33 cellular contexts compared by ENCODE assay signal in the genomic region with DNA sequence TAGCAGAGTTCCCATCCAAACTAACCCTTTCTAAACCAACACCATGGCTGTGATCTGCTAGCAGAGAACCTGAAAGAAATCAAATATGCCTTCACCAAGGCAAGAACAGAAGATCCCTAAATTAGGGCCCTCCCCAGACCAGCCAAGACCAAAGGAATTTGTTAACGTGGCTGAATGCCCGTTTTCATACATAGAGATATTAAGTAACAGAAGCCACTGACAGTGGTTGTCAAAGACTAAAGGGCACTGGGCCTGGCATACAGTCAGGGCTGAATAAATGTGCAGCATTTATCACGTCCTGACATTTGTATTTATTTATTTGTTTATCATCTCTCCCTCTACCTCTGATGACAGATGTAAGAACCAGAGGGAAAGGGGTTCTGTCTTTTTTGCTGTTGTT.
"Had no signal": no experiment of that assay in that cellular context is flagged by ENCODE, and none has a peak within 500 bp of the region (broad histone marks: within the 10 kb centered on the region; RNA-seq: fewer than 3 reads in every experiment).

No MANE protein-coding gene starts in this region.

- H3K36me3 ChIP-seq: brain microvascular endothelial cell, gastrocnemius medialis, WERI-Rb-1 had no signal

- H3K9me3 ChIP-seq: gastrocnemius medialis had no signal

- ATAC-seq: activated CD4-positive, CD25-positive, alpha-beta regulatory T cell treated with anti-CD3 and anti-CD28 coated beads, Interleukin-2, amount 50 U/mL, for 24 hours; activated CD8-positive, alpha-beta T cell treated with anti-CD3 and anti-CD28 coated beads for 36 hours; activated T-cell treated with anti-CD3 and anti-CD28 coated beads, Interleukin-2, amount 50 U/mL, for 4 hours; activated T-helper 17 cell treated with anti-CD3 and anti-CD28 coated beads, Interleukin-2, amount 50 U/mL, for 72 hours; effector memory CD8-positive, alpha-beta T cell; foreskin keratinocyte; gastrocnemius medialis; T-helper 17 cell had no signal

- DNase-seq: activated B cell treated with CpG ODN at 0.5 μM for 24 hours; activated CD4-positive, alpha-beta T cell treated with anti-CD3 and anti-CD28 coated beads for 48 hours; activated CD4-positive, alpha-beta T cell treated with anti-CD3 and anti-CD28 coated beads, Interleukin-2, amount 50 U/mL, for 1 hour; activated CD4-positive, alpha-beta T cell treated with anti-CD3 and anti-CD28 coated beads, Interleukin-2, amount 50 U/mL, for 48 hours; activated CD8-positive, alpha-beta memory T cell treated with anti-CD3 and anti-CD28 coated beads for 24 hours; activated CD8-positive, alpha-beta T cell treated with anti-CD3 and anti-CD28 coated beads for 36 hours; activated effector memory CD4-positive, alpha-beta T cell treated with Interleukin-2 at 50 U/mL for 16 hours; activated gamma-delta T cell treated with Interleukin-2 at 50 U/mL for 16 hours; activated naive CD4-positive, alpha-beta T cell treated with anti-CD3 and anti-CD28 coated beads, Interleukin-2, amount 50 U/mL, for 16 hours; activated naive CD4-positive, alpha-beta T cell treated with Interleukin-2 at 50 U/mL for 16 hours; activated T-cell treated with anti-CD3 and anti-CD28 coated beads, Interleukin-2, amount 50 U/mL, for 4 hours; amniotic stem cell; anterior cingulate cortex; brain microvascular endothelial cell; caudate nucleus; cortex of kidney; dermis blood vessel endothelial cell; effector CD4-positive, alpha-beta T cell; effector memory CD8-positive, alpha-beta T cell; erythroblast; foreskin keratinocyte; gastrocnemius medialis; SW 1271; T-helper 1 cell; T-helper 17 cell; T1000; WERI-Rb-1 had no signal

- H3K4me3 ChIP-seq: esophagus muscularis mucosa, gastrocnemius medialis had no signal

- H3K27me3 ChIP-seq: brain microvascular endothelial cell, esophagus muscularis mucosa, foreskin keratinocyte, gastrocnemius medialis had no signal

- H3K4me1 ChIP-seq: esophagus muscularis mucosa, foreskin keratinocyte had no signal

- FAIRE-seq: astrocyte, bronchial epithelial cell, colon had no signal

- H3K27ac ChIP-seq: brain microvascular endothelial cell, esophagus muscularis mucosa, foreskin keratinocyte, gastrocnemius medialis, WERI-Rb-1 had no signal
